In the genomic region with DNA sequence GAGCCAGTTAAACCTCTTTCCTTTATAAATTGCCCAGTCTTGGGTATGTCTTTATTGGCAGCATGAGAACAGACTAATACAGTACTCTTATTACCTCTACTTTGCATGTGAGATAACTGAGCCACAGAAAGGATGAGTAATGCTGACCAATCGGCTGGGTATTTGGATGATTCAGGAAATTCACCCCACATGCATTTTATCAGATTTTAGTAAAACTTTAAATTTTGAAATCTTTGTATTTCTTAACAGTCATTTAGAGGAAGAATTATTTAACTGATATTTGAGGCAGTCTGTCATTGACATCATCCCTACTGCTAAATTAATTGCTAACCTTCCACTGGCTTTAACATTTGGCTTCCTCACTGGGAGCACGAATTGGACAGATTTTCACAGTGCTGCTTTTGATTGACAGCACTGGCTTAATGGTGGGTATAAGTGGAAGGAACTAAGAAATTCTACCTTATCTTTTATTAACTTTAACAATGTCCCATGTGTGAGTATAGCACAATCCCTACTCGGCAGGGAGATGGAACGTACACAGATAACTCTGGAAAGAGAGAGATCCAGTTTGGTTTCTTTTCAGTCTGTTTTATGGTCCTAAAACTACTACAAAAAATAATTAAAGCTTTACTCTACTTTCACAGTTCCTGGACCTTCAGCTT, we compare ENCODE assay signal across 1 cellular context.
TF ChIP-seq lines count a peak whose summit lies in the region.

No MANE protein-coding gene starts in this region.

TF ChIP-seq in SK-N-SH treated with all-trans-retinoic acid at 6 μM for 48 hours, 23 proteins besides CTCF, POLR2A, EP300 and RAD21 (continued from another document):
- TF ChIP-seq GLIS3 (CRISPR knock-in tag; IDR thresholded peaks at IDR 0.05) = no peak
- TF ChIP-seq BACH2 (CRISPR knock-in tag; IDR thresholded peaks at IDR 0.05; ENCODE audit: borderline replicate concordance) = no peak
- TF ChIP-seq OSR1 (CRISPR knock-in tag; IDR thresholded peaks at IDR 0.05) = no peak
- TF ChIP-seq ESRRG (CRISPR knock-in tag; IDR thresholded peaks at IDR 0.05) = no peak
- TF ChIP-seq, protein P1, sequence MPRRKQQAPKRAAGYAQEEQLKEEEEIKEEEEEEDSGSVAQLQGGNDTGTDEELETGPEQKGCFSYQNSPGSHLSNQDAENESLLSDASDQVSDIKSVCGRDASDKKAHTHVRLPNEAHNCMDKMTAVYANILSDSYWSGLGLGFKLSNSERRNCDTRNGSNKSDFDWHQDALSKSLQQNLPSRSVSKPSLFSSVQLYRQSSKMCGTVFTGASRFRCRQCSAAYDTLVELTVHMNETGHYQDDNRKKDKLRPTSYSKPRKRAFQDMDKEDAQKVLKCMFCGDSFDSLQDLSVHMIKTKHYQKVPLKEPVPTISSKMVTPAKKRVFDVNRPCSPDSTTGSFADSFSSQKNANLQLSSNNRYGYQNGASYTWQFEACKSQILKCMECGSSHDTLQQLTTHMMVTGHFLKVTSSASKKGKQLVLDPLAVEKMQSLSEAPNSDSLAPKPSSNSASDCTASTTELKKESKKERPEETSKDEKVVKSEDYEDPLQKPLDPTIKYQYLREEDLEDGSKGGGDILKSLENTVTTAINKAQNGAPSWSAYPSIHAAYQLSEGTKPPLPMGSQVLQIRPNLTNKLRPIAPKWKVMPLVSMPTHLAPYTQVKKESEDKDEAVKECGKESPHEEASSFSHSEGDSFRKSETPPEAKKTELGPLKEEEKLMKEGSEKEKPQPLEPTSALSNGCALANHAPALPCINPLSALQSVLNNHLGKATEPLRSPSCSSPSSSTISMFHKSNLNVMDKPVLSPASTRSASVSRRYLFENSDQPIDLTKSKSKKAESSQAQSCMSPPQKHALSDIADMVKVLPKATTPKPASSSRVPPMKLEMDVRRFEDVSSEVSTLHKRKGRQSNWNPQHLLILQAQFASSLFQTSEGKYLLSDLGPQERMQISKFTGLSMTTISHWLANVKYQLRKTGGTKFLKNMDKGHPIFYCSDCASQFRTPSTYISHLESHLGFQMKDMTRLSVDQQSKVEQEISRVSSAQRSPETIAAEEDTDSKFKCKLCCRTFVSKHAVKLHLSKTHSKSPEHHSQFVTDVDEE (CRISPR knock-in tag; IDR thresholded peaks at IDR 0.05) = no peak
- no peak for TF ChIP-seq ZNF70 (CRISPR knock-in tag; IDR thresholded peaks at IDR 0.05)
- no peak for TF ChIP-seq RARB (CRISPR knock-in tag; IDR thresholded peaks at IDR 0.05)
